17 cellular contexts compared by ENCODE assay signal in the genomic region with DNA sequence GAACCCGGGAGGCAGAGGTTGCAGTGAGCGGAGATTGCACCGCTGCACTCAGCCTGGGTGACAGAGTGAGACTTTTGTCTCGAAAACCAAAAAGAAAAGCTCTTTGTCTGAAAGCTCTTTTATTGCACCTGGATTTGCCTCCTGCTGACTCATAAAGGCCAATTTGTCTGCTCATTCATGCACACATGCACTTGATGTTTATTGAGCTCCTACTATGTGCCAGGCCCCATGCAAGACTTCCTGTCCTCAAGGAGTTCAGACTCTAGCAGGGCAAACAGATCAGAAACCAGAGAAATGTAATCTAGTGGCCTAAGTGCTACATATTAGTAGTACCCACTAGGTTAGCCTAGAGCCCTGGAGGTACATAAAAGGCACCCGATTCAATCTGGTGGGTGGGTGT. TPM values are rescaled to one million over a fixed set of nuclear protein-coding genes. Genes with fewer than 3 reads are reported as not detected.
DNase-seq lines count a peak whose midpoint lies in the region; ATAC-seq and TF ChIP-seq lines count a peak whose summit lies in the region.
"Had no signal": no experiment of that assay in that cellular context is flagged by ENCODE, and none has a peak within 500 bp of the region (broad histone marks: within the 10 kb centered on the region; RNA-seq: fewer than 3 reads in every experiment).

No MANE protein-coding gene starts in this region.

- CTCF ChIA-PET in PC-3 (lab: Charles Lee), result no interaction called here

- ATAC-seq in mucosa of descending colon, result peak; percentile 46
- ATAC-seq in PC-3, result no peak
- ATAC-seq in activated CD4-positive, CD25-positive, alpha-beta regulatory T cell treated with anti-CD3 and anti-CD28 coated beads, Interleukin-2, amount 50 U/mL, for 24 hours, result no peak

- H3K9me3 ChIP-seq in OCI-LY3 (ENCODE audit: insufficient read depth, low read length) (no peaks in the 10 kb centered on the region), mucosa of descending colon (no peaks in the 10 kb centered on the region), PC-3 (ENCODE audit: low read length) (no peaks in the 10 kb centered on the region)
- H3K9me3 ChIP-seq: HAP-1 had no signal

- POLR2A ChIA-PET in PC-3 (lab: Charles Lee; ENCODE audit: unreplicated experiment), result no interaction called here

- H3K4me3 ChIP-seq in GM12865 (ENCODE audit: low read depth, low read length) (no peak overlapping the region; the same call in 1 of the 2 replicates), OCI-LY3 (ENCODE audit: low read length) (no peak overlapping the region), mucosa of descending colon (no peak overlapping the region), PC-3 (ENCODE audit: low read length) (no peak overlapping the region)
- H3K4me3 ChIP-seq: HAP-1 had no signal

- H3K36me3 ChIP-seq in OCI-LY3 (replicated peaks; ENCODE audit: low read depth, low read length), result no peaks in the 10 kb centered on the region
- H3K36me3 ChIP-seq in mucosa of descending colon (ENCODE audit: low read depth), result no peaks in the 10 kb centered on the region
- no peaks in the 10 kb centered on the region for H3K36me3 ChIP-seq in PC-3 (ENCODE audit: low read depth, low read length)
- H3K36me3 ChIP-seq: HAP-1 had no signal

- peaks cover 59% of the 10 kb centered on the region for H3K4me1 ChIP-seq in OCI-LY3 (ENCODE audit: low read length)
- H3K4me1 ChIP-seq in mucosa of descending colon (ENCODE audit: low read depth), result peaks cover 6% of the 10 kb centered on the region
- no peaks in the 10 kb centered on the region for H3K4me1 ChIP-seq in PC-3 (ENCODE audit: insufficient read depth, low read length)

- H3K79me2 ChIP-seq in OCI-LY3 (ENCODE audit: low read length) (no peaks in the 10 kb centered on the region), PC-3 (ENCODE audit: low read length) (no peaks in the 10 kb centered on the region)

- H3F3A ChIP-seq in PC-3 (ENCODE audit: low read length, unreplicated experiment), result no peaks in the 10 kb centered on the region

- H3K27me3 ChIP-seq in OCI-LY3 (ENCODE audit: low read depth, low read length), result no peaks in the 10 kb centered on the region
- H3K27me3 ChIP-seq in PC-3 (ENCODE audit: low read length), result no peaks in the 10 kb centered on the region

- peak overlapping the region; percentile 100; the same call in 1 of the 2 replicates for H3K4me2 ChIP-seq in OCI-LY3 (ENCODE audit: low read length)
- H3K4me2 ChIP-seq in PC-3 (ENCODE audit: low read length), result no peak overlapping the region

- intact Hi-C loops in mucosa of descending colon (cut with DNase I, micrococcal nuclease), result no loop called here
- intact Hi-C loops in PC-3 (cut with micrococcal nuclease), result no loop called here

- DNase-seq in GM12865 (ENCODE audit: low read depth) (peak; percentile 83), mucosa of descending colon (no peak), HUDEP-2 (lab: John Stamatoyannopoulos, UW; ENCODE audit: unreplicated experiment in 76 of 76) (no peak), PC-3 (no peak)
- DNase-seq: CD4-positive, alpha-beta memory T cell; DMS79 treated with DMSO at 0.1 percent for 48 hours; GDM1; MV-4-11; NCI-H1436; NCI-H2029 treated with DMSO at 0.1 percent for 48 hours; NCI-H510A; NCI-H82; SIG-M5 had no signal

- no peak overlapping the region for H3K9ac ChIP-seq in OCI-LY3 (ENCODE audit: low read length)
- no peak overlapping the region for H3K9ac ChIP-seq in PC-3 (ENCODE audit: low read length)

- H3K9me2 ChIP-seq in PC-3 (replicated peaks; ENCODE audit: low read length), result no peaks in the 10 kb centered on the region

- no peaks in the 10 kb centered on the region for H4K20me1 ChIP-seq in OCI-LY3 (ENCODE audit: insufficient read depth, low read length)
- H4K20me1 ChIP-seq in PC-3 (ENCODE audit: low read length), result no peaks in the 10 kb centered on the region

- H3K27ac ChIP-seq in OCI-LY3 (ENCODE audit: low read length) (no peak overlapping the region), PC-3 (ENCODE audit: low read length) (no peak overlapping the region)

- BruUV-seq in PC-3 (replicated peaks; lab: Mats Ljungman, UMichigan), result no TSS peak

- H2AFZ ChIP-seq in OCI-LY3 (ENCODE audit: low read depth, low read length), result no peak overlapping the region
- H2AFZ ChIP-seq in PC-3 (ENCODE audit: low read length), result no peak overlapping the region

- no peak for TF ChIP-seq CTCF in GM12865 (IDR thresholded peaks at IDR 0.05; ENCODE audit: insufficient read depth, low read depth, low read length, missing control alignments)
- TF ChIP-seq CTCF in OCI-LY3 (IDR thresholded peaks at IDR 0.05; ENCODE audit: low read depth, low read length), result no peak
- no peak for TF ChIP-seq CTCF in mucosa of descending colon (IDR thresholded peaks at IDR 0.05)
- TF ChIP-seq CTCF in PC-3 (conservative IDR thresholded peaks at IDR 0.05; ENCODE audit: low read depth, low read length), result no peak

RNA-seq across cellular contexts. Expression of gene MLEC, which starts 16.3 kb away (rescaled TPM):
- total RNA-seq in mucosa of descending colon (100 to 1,000 TPM; 166 to 281 (median 272) TPM), PC-3 (2014; rRNA removed) (158 and 166 TPM in 2 replicates)

RNA-seq across cellular contexts. Expression of gene CABP1, which starts 30.2 kb away (rescaled TPM):
- total RNA-seq in mucosa of descending colon, result 1 to 10 TPM in 2 of 3 donors, under 1 TPM in 1; 0.51 to 1.8 (median 1.2) TPM
- not detected in 2 replicates for total RNA-seq in PC-3 (2014; rRNA removed)
- total RNA-seq: CD4-positive, alpha-beta memory T cell; RPMI7951 had no signal

RNA-seq across cellular contexts. Expression of gene UNC119B, which starts 39.6 kb away (rescaled TPM):
- total RNA-seq in mucosa of descending colon (10 to 100 TPM; 20.5 to 26.7 (median 23.3) TPM), PC-3 (2014; rRNA removed) (15.9 and 23.8 TPM in 2 replicates)

RNA-seq across cellular contexts. Expression of gene ACADS, which starts 55.0 kb away (rescaled TPM):
- total RNA-seq in mucosa of descending colon, result 100 to 1,000 TPM in 2 of 3 donors, 10 to 100 TPM in 1; 84.8 to 175 (median 129) TPM
- total RNA-seq in PC-3 (2014; rRNA removed), result 14.5 and 19.6 TPM in 2 replicates
